Comparison of ENCODE assay signal across 23 cellular contexts in genomic region chr6:106773482-106773881, GRCh38.
DNase-seq lines count a peak whose midpoint lies in the region; ATAC-seq, FAIRE-seq and TF ChIP-seq lines count a peak whose summit lies in the region.
"Had no signal": no experiment of that assay in that cellular context is flagged by ENCODE, and none has a peak within 500 bp of the region (broad histone marks: within the 10 kb centered on the region; RNA-seq: fewer than 3 reads in every experiment).

No MANE protein-coding gene starts in this region.

- H3K27ac Mint-ChIP-seq in MCF 10A (ENCODE audit: low read depth, unreplicated experiment), result no peak overlapping the region
- H3K27ac Mint-ChIP-seq: activated CD8-positive, alpha-beta memory T cell treated with anti-CD3 and anti-CD28 coated beads, Interleukin-2, amount 10 ng/mL, durations not matched to agents 7 days and 5 days; T-helper 2 cell treated with Interferon-gamma antibody and Interleukin-4, amounts not matched to agents 5 μg/mL and 100 μg/mL, for 36 hours had no signal

- intact Hi-C loops in breast epithelium (cut with DNase I; ENCODE audit: low total_unique reads) (no loop called here), MCF 10A (cut with micrococcal nuclease) (no loop called here), mucosa of descending colon (cut with DNase I, micrococcal nuclease) (no loop called here)

- H3K4me1 Mint-ChIP-seq in MCF 10A (ENCODE audit: insufficient read depth, unreplicated experiment), result no peaks in the 10 kb centered on the region
- H3K4me1 Mint-ChIP-seq: activated CD8-positive, alpha-beta memory T cell treated with anti-CD3 and anti-CD28 coated beads, Interleukin-2, amount 10 ng/mL, durations not matched to agents 7 days and 5 days; naive thymus-derived CD8-positive, alpha-beta T cell had no signal

- H3K27me3 Mint-ChIP-seq in MCF 10A (ENCODE audit: insufficient read depth, unreplicated experiment), result no peaks in the 10 kb centered on the region

- TF ChIP-seq CTCF in breast epithelium (IDR thresholded peaks at IDR 0.05) (no peak), MCF 10A (IDR thresholded peaks at IDR 0.05; ENCODE audit: unreplicated experiment) (no peak), mucosa of descending colon (IDR thresholded peaks at IDR 0.05) (no peak)

- no peak overlapping the region for H3K4me3 Mint-ChIP-seq in MCF 10A (ENCODE audit: unreplicated experiment)
- H3K4me3 Mint-ChIP-seq: activated CD8-positive, alpha-beta memory T cell treated with anti-CD3 and anti-CD28 coated beads, Interleukin-2, amount 10 ng/mL, durations not matched to agents 7 days and 5 days; naive thymus-derived CD8-positive, alpha-beta T cell; T-helper 2 cell treated with Interferon-gamma antibody and Interleukin-4, amounts not matched to agents 5 μg/mL and 100 μg/mL, for 36 hours had no signal

- no peaks in the 10 kb centered on the region for H3K36me3 Mint-ChIP-seq in MCF 10A (ENCODE audit: insufficient read depth, unreplicated experiment)
- H3K36me3 Mint-ChIP-seq: activated CD8-positive, alpha-beta memory T cell treated with anti-CD3 and anti-CD28 coated beads, Interleukin-2, amount 10 ng/mL, durations not matched to agents 7 days and 5 days had no signal

- H3K27me3 ChIP-seq in breast epithelium, result no peaks in the 10 kb centered on the region
- H3K27me3 ChIP-seq: gastrocnemius medialis, SJCRH30 had no signal

- BruUV-seq in MCF 10A (replicated peaks; lab: Mats Ljungman, UMichigan), result no TSS peak

- no peaks in the 10 kb centered on the region for H3K36me3 ChIP-seq in breast epithelium
- no peaks in the 10 kb centered on the region for H3K36me3 ChIP-seq in mucosa of descending colon (ENCODE audit: low read depth)
- H3K36me3 ChIP-seq: gastrocnemius medialis, SJCRH30 had no signal

- ATAC-seq in mucosa of descending colon (peak; percentile 45), HG02852 (IDR thresholded peaks at IDR 0.05; ENCODE audit: unreplicated experiment) (no peak), GM19467 (IDR thresholded peaks at IDR 0.05; ENCODE audit: unreplicated experiment) (no peak)
- ATAC-seq: A549; activated CD8-positive, alpha-beta memory T cell treated with anti-CD3 and anti-CD28 coated beads, Interleukin-2, amount 10 ng/mL, durations not matched to agents 7 days and 5 days; gastrocnemius medialis; naive thymus-derived CD8-positive, alpha-beta T cell had no signal

- peak; percentile 80 for FAIRE-seq in endometrium (lab: Jason Lieb, UNC)
- FAIRE-seq: A549, HTR-8/SVneo had no signal

- H3K4me3 ChIP-seq in breast epithelium (no peak overlapping the region), mucosa of descending colon (no peak overlapping the region)
- H3K4me3 ChIP-seq: A549, gastrocnemius medialis, SJCRH30 had no signal

- H3K4me1 ChIP-seq in breast epithelium, result peaks cover 0 to 7% of the 10 kb centered on the region in 2 donors
- H3K4me1 ChIP-seq in mucosa of descending colon (ENCODE audit: low read depth), result no peaks in the 10 kb centered on the region
- H3K4me1 ChIP-seq: A549, gastrocnemius medialis, SJCRH30 had no signal

- peak overlapping the region; percentile 69 to 79 for H3K27ac ChIP-seq in breast epithelium
- H3K27ac ChIP-seq: C4-2B, gastrocnemius medialis, SJCRH30 had no signal

- peak; percentile 62 to 76 for DNase-seq in breast epithelium (ENCODE audit: low spot score in 2 of 2)
- no peak for DNase-seq in MCF 10A (ENCODE audit: unreplicated experiment)
- DNase-seq in mucosa of descending colon, result no peak
- DNase-seq in ACHN, result no peak
- no peak for DNase-seq in retina
- DNase-seq: activated CD4-positive, CD25-positive, alpha-beta regulatory T cell treated with anti-CD3 and anti-CD28 coated beads, Interleukin-2, amount 50 U/mL, for 72 hours; activated CD8-positive, alpha-beta memory T cell treated with anti-CD3 and anti-CD28 coated beads, Interleukin-2, amount 10 ng/mL, durations not matched to agents 7 days and 5 days; activated effector memory CD4-positive, alpha-beta T cell treated with anti-CD3 and anti-CD28 coated beads, Interleukin-2, amount 50 U/mL, for 16 hours; amygdala; gastrocnemius medialis; naive thymus-derived CD8-positive, alpha-beta T cell; NCI-H1694; NCI-H524 treated with DMSO at 0.1 percent for 48 hours; OCI-M1; SJCRH30; stimulated activated naive CD4-positive, alpha-beta T cell treated with Interleukin-2 at 50 U/mL for 16 hours had no signal

- peaks cover 0 to 11% of the 10 kb centered on the region in 2 donors for H3K9me3 ChIP-seq in breast epithelium
- H3K9me3 ChIP-seq in mucosa of descending colon, result peaks cover 17% of the 10 kb centered on the region
- H3K9me3 ChIP-seq: gastrocnemius medialis had no signal

- POLR2A ChIA-PET in MCF 10A (lab: Yijun Ruan, JAX), result no interaction called here

- H3K9me3 Mint-ChIP-seq in MCF 10A (ENCODE audit: unreplicated experiment), result no peaks in the 10 kb centered on the region

- in situ Hi-C loops in ACHN (cut with HindIII; ENCODE audit: low pct_ligation_motif_present, low pct_unique_long_range_greater_than_20kb, low sequenced_read_pairs), result no loop called here

- CTCF ChIA-PET in MCF 10A (lab: Yijun Ruan, JAX), result interaction anchor here (0.7 kb wide), 1 partner anchor 432 kb away, joined by 3 read pairs; no protein-coding TSS in a partner anchor

- no peak for TF ChIP-seq POLR2A in breast epithelium (IDR thresholded peaks at IDR 0.05)

Comparison
In these comparisons a context has a peak if more than half of its experiments do, and no peak if none do; other contexts are left out.
1. DNase-seq: peak in breast epithelium (2 of 2); none in MCF 10A (single experiment), mucosa of descending colon (0 of 3), ACHN (single experiment) and retina (single experiment).